In genomic region chr14:44897041-44897843, GRCh38 we compare ENCODE assay signal across 8 cellular contexts.
DNase-seq lines count a peak whose midpoint lies in the region; ATAC-seq and TF ChIP-seq lines count a peak whose summit lies in the region.

No MANE protein-coding gene starts in this region.

- peaks cover under 1 to 2% of the 10 kb centered on the region in 2 donors for H3K9me3 Mint-ChIP-seq in stimulated activated naive CD8-positive, alpha-beta T cell treated with anti-CD3 and anti-CD28 coated beads, Interleukin-15, amount 100 ng/mL, for 72 hours

- peaks cover 17% of the 10 kb centered on the region for H3K4me1 Mint-ChIP-seq in stimulated activated naive CD8-positive, alpha-beta T cell treated with anti-CD3 and anti-CD28 coated beads, Interleukin-15, amount 100 ng/mL, for 72 hours

- peak overlapping the region; percentile 79 for H3K27ac ChIP-seq in neural cell (ENCODE audit: low read length)

- H3K27me3 ChIP-seq in HAP-1 (ENCODE audit: low read depth) (no peaks in the 10 kb centered on the region), MG63 (no peaks in the 10 kb centered on the region), neural cell (ENCODE audit: insufficient read depth, low read depth, low read length) (no peaks in the 10 kb centered on the region)

- ATAC-seq in stimulated activated naive CD8-positive, alpha-beta T cell treated with anti-CD3 and anti-CD28 coated beads, Interleukin-15, amount 100 ng/mL, for 72 hours: peak; percentile 98

- H3K4me2 ChIP-seq in neural cell (ENCODE audit: low read length): peak overlapping the region; percentile 87

- H3K9me2 ChIP-seq in neural cell (ENCODE audit: insufficient read depth, low read length): no peaks in the 10 kb centered on the region

- TF ChIP-seq CTCF in fibroblast of villous mesenchyme (IDR thresholded peaks at IDR 0.05; ENCODE audit: insufficient read depth, low read depth, low read length): no peak
- TF ChIP-seq CTCF in neural cell (IDR thresholded peaks at IDR 0.05; ENCODE audit: poor library complexity, severe bottlenecking): peak; percentile 14

- no peaks in the 10 kb centered on the region for H3K79me2 ChIP-seq in neural cell (replicated peaks; ENCODE audit: insufficient read depth, low read length)

- H3K36me3 ChIP-seq in HAP-1 (replicated peaks) (no peaks in the 10 kb centered on the region), MG63 (no peaks in the 10 kb centered on the region; the same call in 1 of the 2 replicates), neural cell (ENCODE audit: insufficient read depth, low read length) (no peaks in the 10 kb centered on the region)

- H2AFZ ChIP-seq in neural cell (ENCODE audit: low read depth, low read length): peak overlapping the region; percentile 48

- peaks cover 2% of the 10 kb centered on the region; the same call in 1 of the 2 replicates for H3K9me3 ChIP-seq in HAP-1
- peaks cover 4% of the 10 kb centered on the region; the same call in 1 of the 2 replicates for H3K9me3 ChIP-seq in MG63
- H3K9me3 ChIP-seq in neural cell (ENCODE audit: low read length): no peaks in the 10 kb centered on the region

- peak; percentile 45 for TF ChIP-seq EP300 in neural cell (conservative IDR thresholded peaks at IDR 0.05; ENCODE audit: poor library complexity, severe bottlenecking)

- peak overlapping the region; percentile 88 to 95 for H3K4me3 Mint-ChIP-seq in stimulated activated naive CD8-positive, alpha-beta T cell treated with anti-CD3 and anti-CD28 coated beads, Interleukin-15, amount 100 ng/mL, for 72 hours

- no peak for TF ChIP-seq RAD21 in neural cell (conservative IDR thresholded peaks at IDR 0.05)

- H3F3A ChIP-seq in neural cell (ENCODE audit: insufficient read depth, low read length, poor library complexity, severe bottlenecking): no peaks in the 10 kb centered on the region

- H3K9ac ChIP-seq in neural cell (ENCODE audit: low read length): peak overlapping the region; percentile 78

- peak; percentile 99 for DNase-seq in G401 (ENCODE audit: low spot score)
- peak; percentile 92 to 99 for DNase-seq in HAP-1 (ENCODE audit: low spot score in 2 of 2)
- DNase-seq in MG63: peak; percentile 93
- peak; percentile 90 to 94 for DNase-seq in SHP77 (lab: John Stamatoyannopoulos, UW)
- peak; percentile 92 for DNase-seq in activated gamma-delta T cell (lab: John Stamatoyannopoulos, UW)
- DNase-seq in fibroblast of villous mesenchyme (ENCODE audit: low read depth): peak; percentile 97
- peak; percentile 86 to 91 for DNase-seq in stimulated activated naive CD8-positive, alpha-beta T cell treated with anti-CD3 and anti-CD28 coated beads, Interleukin-15, amount 100 ng/mL, for 72 hours

- no peaks in the 10 kb centered on the region for H3K27me3 Mint-ChIP-seq in stimulated activated naive CD8-positive, alpha-beta T cell treated with anti-CD3 and anti-CD28 coated beads, Interleukin-15, amount 100 ng/mL, for 72 hours

- peaks cover 9% of the 10 kb centered on the region for H3K4me1 ChIP-seq in HAP-1

- H3K27ac Mint-ChIP-seq in stimulated activated naive CD8-positive, alpha-beta T cell treated with anti-CD3 and anti-CD28 coated beads, Interleukin-15, amount 100 ng/mL, for 72 hours: peak overlapping the region; percentile 96 to 98

- in situ Hi-C loops in G401 (cut with HindIII; ENCODE audit: low sequenced_read_pairs): no loop called here
- in situ Hi-C loops in HAP-1 (cut with MboI; ENCODE audit: low sequenced_read_pairs): no loop called here

- no peaks in the 10 kb centered on the region for H4K20me1 ChIP-seq in neural cell (ENCODE audit: insufficient read depth)

- H3K4me3 ChIP-seq in HAP-1 (peak overlapping the region; percentile 80), MG63 (peak overlapping the region; percentile 79), fibroblast of villous mesenchyme (ENCODE audit: low read depth, low read length) (peak overlapping the region; percentile 80), neural cell (ENCODE audit: low read length) (peak overlapping the region; percentile 84)

TF ChIP-seq in neural cell, 6 proteins besides CTCF, POLR2A, EP300 and RAD21:
- TF ChIP-seq EZH2 (IDR thresholded peaks at IDR 0.05; ENCODE audit: borderline replicate concordance, insufficient read depth, low read length, poor library complexity, severe bottlenecking) (no peak), POLR2AphosphoS5 (IDR thresholded peaks at IDR 0.05) (peak; percentile 67), SMC3 (conservative IDR thresholded peaks at IDR 0.05; ENCODE audit: poor library complexity) (peak; percentile 30), MXI1 (conservative IDR thresholded peaks at IDR 0.05; ENCODE audit: poor library complexity, severe bottlenecking) (peak; percentile 74), TAF1 (IDR thresholded peaks at IDR 0.05; ENCODE audit: low read depth) (no peak)
- TF ChIP-seq, protein P1, sequence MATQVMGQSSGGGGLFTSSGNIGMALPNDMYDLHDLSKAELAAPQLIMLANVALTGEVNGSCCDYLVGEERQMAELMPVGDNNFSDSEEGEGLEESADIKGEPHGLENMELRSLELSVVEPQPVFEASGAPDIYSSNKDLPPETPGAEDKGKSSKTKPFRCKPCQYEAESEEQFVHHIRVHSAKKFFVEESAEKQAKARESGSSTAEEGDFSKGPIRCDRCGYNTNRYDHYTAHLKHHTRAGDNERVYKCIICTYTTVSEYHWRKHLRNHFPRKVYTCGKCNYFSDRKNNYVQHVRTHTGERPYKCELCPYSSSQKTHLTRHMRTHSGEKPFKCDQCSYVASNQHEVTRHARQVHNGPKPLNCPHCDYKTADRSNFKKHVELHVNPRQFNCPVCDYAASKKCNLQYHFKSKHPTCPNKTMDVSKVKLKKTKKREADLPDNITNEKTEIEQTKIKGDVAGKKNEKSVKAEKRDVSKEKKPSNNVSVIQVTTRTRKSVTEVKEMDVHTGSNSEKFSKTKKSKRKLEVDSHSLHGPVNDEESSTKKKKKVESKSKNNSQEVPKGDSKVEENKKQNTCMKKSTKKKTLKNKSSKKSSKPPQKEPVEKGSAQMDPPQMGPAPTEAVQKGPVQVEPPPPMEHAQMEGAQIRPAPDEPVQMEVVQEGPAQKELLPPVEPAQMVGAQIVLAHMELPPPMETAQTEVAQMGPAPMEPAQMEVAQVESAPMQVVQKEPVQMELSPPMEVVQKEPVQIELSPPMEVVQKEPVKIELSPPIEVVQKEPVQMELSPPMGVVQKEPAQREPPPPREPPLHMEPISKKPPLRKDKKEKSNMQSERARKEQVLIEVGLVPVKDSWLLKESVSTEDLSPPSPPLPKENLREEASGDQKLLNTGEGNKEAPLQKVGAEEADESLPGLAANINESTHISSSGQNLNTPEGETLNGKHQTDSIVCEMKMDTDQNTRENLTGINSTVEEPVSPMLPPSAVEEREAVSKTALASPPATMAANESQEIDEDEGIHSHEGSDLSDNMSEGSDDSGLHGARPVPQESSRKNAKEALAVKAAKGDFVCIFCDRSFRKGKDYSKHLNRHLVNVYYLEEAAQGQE (IDR thresholded peaks at IDR 0.05; ENCODE audit: borderline replicate concordance): no peak

Comparison
In these comparisons a context has a peak if more than half of its experiments do, and no peak if none do; other contexts are left out.
1. Peak in every context shown above with its lines: DNase-seq, ATAC-seq, H3K4me3 ChIP-seq and H3K27ac ChIP-seq.